In the genomic region with DNA sequence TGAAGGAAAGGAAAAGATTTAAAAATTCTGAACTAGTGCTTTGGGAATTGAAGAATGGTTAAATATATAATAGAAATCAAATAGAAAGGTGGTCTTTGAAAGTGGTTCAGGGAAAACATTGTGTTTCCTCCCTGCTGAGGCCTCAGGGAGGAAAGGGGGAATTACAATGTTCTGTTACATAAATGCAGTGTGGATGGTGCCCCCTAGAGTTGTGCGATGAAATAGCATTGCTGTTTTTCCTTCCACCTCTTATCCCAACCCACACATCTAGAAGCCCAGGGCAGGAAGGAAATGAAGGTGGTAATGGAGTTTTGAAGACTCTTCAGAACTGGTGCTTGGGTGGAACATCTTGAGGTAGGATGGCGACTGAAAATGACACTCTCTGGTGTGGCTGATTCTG, we compare ENCODE assay signal across 15 cellular contexts. TPM values are rescaled to one million over a fixed set of nuclear protein-coding genes. Genes with fewer than 3 reads are reported as not detected.
DNase-seq lines count a peak whose midpoint lies in the region; ATAC-seq and TF ChIP-seq lines count a peak whose summit lies in the region.
"Had no signal": no experiment of that assay in that cellular context is flagged by ENCODE, and none has a peak within 500 bp of the region (broad histone marks: within the 10 kb centered on the region; RNA-seq: fewer than 3 reads in every experiment).

No MANE protein-coding gene starts in this region.

- in situ Hi-C loops in Panc1 (cut with HindIII; ENCODE audit: low pct_unique_long_range_greater_than_20kb, low sequenced_read_pairs): no loop called here

- DNase-seq in DND-41: no peak
- DNase-seq in Panc1 (ENCODE audit: low read depth, low spot score): no peak
- no peak for DNase-seq in NCI-H446 (lab: John Stamatoyannopoulos, UW)
- no peak for DNase-seq in H4 (ENCODE audit: low spot score)
- DNase-seq in posterior cingulate gyrus: no peak
- no peak for DNase-seq in COR-L47 (lab: John Stamatoyannopoulos, UW)
- DNase-seq: activated CD8-positive, alpha-beta memory T cell treated with anti-CD3 and anti-CD28 coated beads, Interleukin-2, amount 10 ng/mL, durations not matched to agents 7 days and 5 days; activated naive CD4-positive, alpha-beta T cell; CD4-positive, CD25-positive, alpha-beta regulatory T cell; GDM1; MG63; naive B cell; substantia nigra had no signal

- H3K27ac ChIP-seq in DND-41 (ENCODE audit: low read length) (no peak overlapping the region), HEK293 (ENCODE audit: extremely low read depth, low read depth, low read length) (no peak overlapping the region), Panc1 (ENCODE audit: low read length) (no peak overlapping the region)

- H3K9me3 ChIP-seq in DND-41 (ENCODE audit: insufficient read depth, low read length, severe bottlenecking): no peaks in the 10 kb centered on the region
- no peaks in the 10 kb centered on the region for H3K9me3 ChIP-seq in HEK293 (ENCODE audit: control insufficient read depth, insufficient read depth, low read depth, low read length)
- H3K9me3 ChIP-seq in Panc1 (ENCODE audit: control insufficient read depth, insufficient read depth, low read depth, low read length): no peaks in the 10 kb centered on the region
- H3K9me3 ChIP-seq: MG63 had no signal

- ATAC-seq in DND-41 (ENCODE audit: insufficient read depth, low read depth) (no peak), Panc1 (no peak)
- ATAC-seq: activated CD8-positive, alpha-beta memory T cell treated with anti-CD3 and anti-CD28 coated beads, Interleukin-2, amount 10 ng/mL, durations not matched to agents 7 days and 5 days had no signal

- peaks cover 4% of the 10 kb centered on the region for H3K9me3 Mint-ChIP-seq in nephron

- H3K36me3 ChIP-seq in DND-41 (ENCODE audit: insufficient read depth, low read length) (no peaks in the 10 kb centered on the region), HEK293 (ENCODE audit: control insufficient read depth in 2 of 2, insufficient read depth in 1 of 2, low read length in 2 of 2) (no peaks in the 10 kb centered on the region), Panc1 (ENCODE audit: control insufficient read depth, insufficient read depth, low read length) (no peaks in the 10 kb centered on the region)
- H3K36me3 ChIP-seq: MG63 had no signal

- no peaks in the 10 kb centered on the region for H4K20me1 ChIP-seq in DND-41 (ENCODE audit: insufficient read depth, low read length)

- H3K9ac ChIP-seq in DND-41 (ENCODE audit: low read depth, low read length): no peak overlapping the region

- POLR2A ChIA-PET in HEK293 (lab: Yijun Ruan, JAX): no interaction called here
- POLR2A ChIA-PET in Panc1 (lab: Charles Lee): no interaction called here

- H3K4me1 Mint-ChIP-seq in nephron: no peaks in the 10 kb centered on the region
- H3K4me1 Mint-ChIP-seq: activated CD8-positive, alpha-beta memory T cell treated with anti-CD3 and anti-CD28 coated beads, Interleukin-2, amount 10 ng/mL, durations not matched to agents 7 days and 5 days; CD4-positive, CD25-positive, alpha-beta regulatory T cell had no signal

- no peak overlapping the region for H3K4me2 ChIP-seq in DND-41 (ENCODE audit: insufficient read depth, low read length)

- TF ChIP-seq CTCF in DND-41 (IDR thresholded peaks at IDR 0.05; ENCODE audit: borderline replicate concordance, extremely low read depth, low read length, poor library complexity, severe bottlenecking) (peak; percentile 54), HEK293 (tag by site-specific recombination; IDR thresholded peaks at IDR 0.05) (peak; percentile 64; the same call in 1 of the 2 replicates), Panc1 (IDR thresholded peaks at IDR 0.05) (peak; percentile 28; the same call in 1 of the 2 replicates), nephron (IDR thresholded peaks at IDR 0.05; ENCODE audit: unreplicated experiment in 3 of 3) (peak; percentile 11 to 19 (median 12))

- no peaks in the 10 kb centered on the region for H3K4me1 ChIP-seq in DND-41 (ENCODE audit: insufficient read depth, low read length)
- peaks cover 18% of the 10 kb centered on the region for H3K4me1 ChIP-seq in HEK293 (ENCODE audit: control insufficient read depth, insufficient read depth, low read length)
- H3K4me1 ChIP-seq in Panc1 (ENCODE audit: control insufficient read depth, insufficient read depth, low read length): no peaks in the 10 kb centered on the region

- CTCF ChIA-PET in HEK293 (lab: Yijun Ruan, JAX): interaction anchor here (0.6 to 1.9 kb wide), 6 partner anchors 12 to 362 kb away, joined by 3 to 7 read pairs (median 4); no protein-coding TSS in a partner anchor
- CTCF ChIA-PET in Panc1 (lab: Charles Lee): no interaction called here

- no peaks in the 10 kb centered on the region for H3K79me2 ChIP-seq in DND-41 (ENCODE audit: insufficient read depth, low read length)

- peaks cover 56% of the 10 kb centered on the region for H3K27me3 Mint-ChIP-seq in nephron (ENCODE audit: low read depth)

- intact Hi-C loops in Panc1 (cut with micrococcal nuclease; ENCODE audit: unreplicated experiment) (no loop called here), posterior cingulate gyrus (cut with DNase I) (no loop called here)

- no peaks in the 10 kb centered on the region for H3K36me3 Mint-ChIP-seq in nephron (ENCODE audit: low read depth)
- H3K36me3 Mint-ChIP-seq: activated CD8-positive, alpha-beta memory T cell treated with anti-CD3 and anti-CD28 coated beads, Interleukin-2, amount 10 ng/mL, durations not matched to agents 7 days and 5 days; CD4-positive, CD25-positive, alpha-beta regulatory T cell; naive B cell had no signal

- peaks cover 9% of the 10 kb centered on the region for H3K27me3 ChIP-seq in DND-41 (ENCODE audit: insufficient read depth, low read length, poor library complexity)
- 0 out of 2 replicates have a peak, but pooled peaks cover under 1% of the 10 kb centered on the region for H3K27me3 ChIP-seq in Panc1 (ENCODE audit: control insufficient read depth, insufficient read depth, low read length)

- BruUV-seq in Panc1 (replicated peaks; lab: Mats Ljungman, UMichigan): no TSS peak

- no peak overlapping the region for H3K4me3 ChIP-seq in DND-41 (ENCODE audit: low read depth in 1 of 2, low read length in 2 of 2)
- no peak overlapping the region for H3K4me3 ChIP-seq in HEK293 (ENCODE audit: low read depth, low read length)
- H3K4me3 ChIP-seq in Panc1 (ENCODE audit: low read depth in 2 of 2, low read length in 2 of 2): no peak overlapping the region
- H3K4me3 ChIP-seq: MG63 had no signal

- H2AFZ ChIP-seq in DND-41 (ENCODE audit: low read depth, low read length): no peak overlapping the region

- no peak overlapping the region for H3K27ac Mint-ChIP-seq in nephron
- H3K27ac Mint-ChIP-seq: activated CD8-positive, alpha-beta memory T cell treated with anti-CD3 and anti-CD28 coated beads, Interleukin-2, amount 10 ng/mL, durations not matched to agents 7 days and 5 days; CD4-positive, CD25-positive, alpha-beta regulatory T cell; naive B cell had no signal

- no peak overlapping the region for H3K4me3 Mint-ChIP-seq in nephron
- H3K4me3 Mint-ChIP-seq: activated CD8-positive, alpha-beta memory T cell treated with anti-CD3 and anti-CD28 coated beads, Interleukin-2, amount 10 ng/mL, durations not matched to agents 7 days and 5 days; CD4-positive, CD25-positive, alpha-beta regulatory T cell; naive B cell had no signal

TF ChIP-seq in HEK293, 187 proteins besides CTCF, POLR2A, EP300 and RAD21:
- peak; percentile 97 for TF ChIP-seq ZNF580 (tag by site-specific recombination; IDR thresholded peaks at IDR 0.05)
- no peak for TF ChIP-seq ZNF621 (tag by site-specific recombination; IDR thresholded peaks at IDR 0.05)

RNA-seq across cellular contexts. Expression of gene TOX3, which starts 6.4 kb away (rescaled TPM):
- total RNA-seq in Panc1 (2021; ENCODE audit: unreplicated experiment): 3.4 TPM
- polyA plus RNA-seq in Panc1 (2012; ENCODE audit: insufficient read length): 8.0 TPM
- total RNA-seq in H4 (2014; rRNA removed; shearing (Covaris generic)): 0.04 and 0.31 TPM in 2 replicates
- total RNA-seq: activated CD8-positive, alpha-beta memory T cell treated with anti-CD3 and anti-CD28 coated beads, Interleukin-2, amount 10 ng/mL, durations not matched to agents 7 days and 5 days; CD4-positive, CD25-positive, alpha-beta regulatory T cell had no signal
- polyA plus RNA-seq: CD4-positive, CD25-positive, alpha-beta regulatory T cell had no signal

Comparison
In these comparisons a context has a peak if more than half of its experiments do, and no peak if none do; other contexts are left out.
1. CTCF ChIP-seq: peak in every context shown above with its lines; median percentile 64 in HEK293; 54 in DND-41; 28 in Panc1; 12 in nephron.